In genomic region chr6:31768717-31769257, GRCh38 we compare ENCODE assay signal across 33 cellular contexts. TPM values are rescaled to one million over a fixed set of nuclear protein-coding genes. Genes with fewer than 3 reads are reported as not detected.
DNase-seq lines count a peak whose midpoint lies in the region; ATAC-seq and TF ChIP-seq lines count a peak whose summit lies in the region.
"Had no signal": no experiment of that assay in that cellular context is flagged by ENCODE, and none has a peak within 500 bp of the region (broad histone marks: within the 10 kb centered on the region; RNA-seq: fewer than 3 reads in every experiment).

No MANE protein-coding gene starts in this region.

- no peaks in the 10 kb centered on the region for H4K20me1 ChIP-seq in neural progenitor cell (ENCODE audit: low read depth)

- H3K27ac ChIP-seq in neural progenitor cell: no peak overlapping the region
- H3K27ac ChIP-seq in SJCRH30: no peak overlapping the region
- H3K27ac ChIP-seq: ascending aorta, cardiac muscle cell, hepatocyte, stomach, tibial artery had no signal

- no peak overlapping the region for H3K4me2 ChIP-seq in neural progenitor cell
- H3K4me2 ChIP-seq: hepatocyte had no signal

- no peak overlapping the region for H3K4me3 ChIP-seq in neural progenitor cell
- no peak overlapping the region for H3K4me3 ChIP-seq in SJCRH30
- H3K4me3 ChIP-seq: ascending aorta, cardiac muscle cell, hepatocyte, skin epidermis, stomach, tibial artery had no signal

- no peaks in the 10 kb centered on the region for H3K9me3 Mint-ChIP-seq in HFFc6
- no peaks in the 10 kb centered on the region for H3K9me3 Mint-ChIP-seq in neural progenitor cell
- H3K9me3 Mint-ChIP-seq: activated naive CD8-positive, alpha-beta T cell treated with anti-CD3 and anti-CD28 coated beads, Interleukin-2, amount 10 ng/mL, durations not matched to agents 7 days and 5 days; endodermal cell; IgD-negative memory B cell had no signal

- no peaks in the 10 kb centered on the region for H3K79me2 ChIP-seq in neural progenitor cell (ENCODE audit: low read depth)
- H3K79me2 ChIP-seq: hepatocyte had no signal

- H3K4me3 Mint-ChIP-seq in HFFc6 (no peak overlapping the region), neural progenitor cell (no peak overlapping the region)
- H3K4me3 Mint-ChIP-seq: activated CD4-positive, alpha-beta T cell treated with anti-CD3 and anti-CD28 coated beads for 36 hours; activated naive CD8-positive, alpha-beta T cell treated with anti-CD3 and anti-CD28 coated beads, Interleukin-2, amount 10 ng/mL, durations not matched to agents 7 days and 5 days; endodermal cell; IgD-negative memory B cell had no signal

- H3K27me3 Mint-ChIP-seq in HFFc6 (ENCODE audit: insufficient read depth) (no peaks in the 10 kb centered on the region; the same call in 1 of the 2 replicates), neural progenitor cell (ENCODE audit: insufficient read depth, low read depth) (peaks cover 2% of the 10 kb centered on the region)
- H3K27me3 Mint-ChIP-seq: activated CD4-positive, alpha-beta T cell treated with anti-CD3 and anti-CD28 coated beads for 36 hours; activated naive CD8-positive, alpha-beta T cell treated with anti-CD3 and anti-CD28 coated beads, Interleukin-2, amount 10 ng/mL, durations not matched to agents 7 days and 5 days; IgD-negative memory B cell had no signal

- H3K4me1 ChIP-seq in neural progenitor cell (peaks cover 12% of the 10 kb centered on the region), SJCRH30 (no peaks in the 10 kb centered on the region)
- H3K4me1 ChIP-seq: ascending aorta, BE2C had no signal

- H3F3A ChIP-seq in neural progenitor cell (ENCODE audit: low read depth): peaks cover 9% of the 10 kb centered on the region

- H3K9me3 ChIP-seq in neural progenitor cell (ENCODE audit: low read depth) (no peaks in the 10 kb centered on the region), SJCRH30 (replicated peaks) (no peaks in the 10 kb centered on the region)
- H3K9me3 ChIP-seq: ascending aorta, BE2C, stomach, tibial artery had no signal

- H3K27ac Mint-ChIP-seq in HFFc6: no peak overlapping the region
- peak overlapping the region; percentile 60 for H3K27ac Mint-ChIP-seq in neural progenitor cell
- H3K27ac Mint-ChIP-seq: endodermal cell had no signal

- no peak overlapping the region for H2AFZ ChIP-seq in neural progenitor cell (replicated peaks)
- H2AFZ ChIP-seq: hepatocyte had no signal

- no peak overlapping the region for H3K9ac ChIP-seq in neural progenitor cell

- 0 out of 2 replicates have a peak, but pooled peaks have one; percentile 10 for TF ChIP-seq CTCF in HFFc6 (IDR thresholded peaks at IDR 0.05)
- TF ChIP-seq CTCF in neural progenitor cell (IDR thresholded peaks at IDR 0.05): no peak

- H3K27me3 ChIP-seq in neural progenitor cell (no peaks in the 10 kb centered on the region), SJCRH30 (no peaks in the 10 kb centered on the region)
- H3K27me3 ChIP-seq: ascending aorta, BE2C, cardiac muscle cell, hepatocyte had no signal

- H3K4me1 Mint-ChIP-seq in HFFc6 (ENCODE audit: low read depth) (peaks cover 21% of the 10 kb centered on the region), neural progenitor cell (peaks cover 12% of the 10 kb centered on the region)

- ATAC-seq in GM18858 (IDR thresholded peaks at IDR 0.05; ENCODE audit: unreplicated experiment): no peak
- ATAC-seq: activated CD4-positive, alpha-beta T cell treated with anti-CD3 and anti-CD28 coated beads for 36 hours; left colon had no signal

- DNase-seq in Ammon's horn (ENCODE audit: low spot score): peak; percentile 43
- DNase-seq in HFFc6: no peak
- peak; percentile 41 for DNase-seq in dermis blood vessel endothelial cell
- DNase-seq in neural progenitor cell (ENCODE audit: low spot score): no peak
- DNase-seq in KG1 (lab: John Stamatoyannopoulos, UW): no peak
- DNase-seq in activated CD4-positive, alpha-beta T cell treated with anti-CD3 and anti-CD28 coated beads, Interleukin-2, amount 50 U/mL, for 4 hours: no peak
- DNase-seq in SJCRH30: no peak
- DNase-seq: activated CD4-positive, alpha-beta T cell treated with anti-CD3 and anti-CD28 coated beads for 36 hours; activated CD8-positive, alpha-beta memory T cell treated with anti-CD3 and anti-CD28 coated beads for 24 hours; activated effector memory CD4-positive, alpha-beta T cell treated with Interleukin-2 at 50 U/mL for 16 hours; activated naive CD8-positive, alpha-beta T cell treated with anti-CD3 and anti-CD28 coated beads, Interleukin-2, amount 10 ng/mL, durations not matched to agents 7 days and 5 days; BE2C; cortex of kidney; DMS79; endodermal cell; left colon; mesendoderm; NCI-H1417 treated with DMSO at 0.1 percent for 48 hours; NCI-H2107; NCI-H446; NCI-H774; occipital lobe; OCI-M1; stomach; T-helper 2 cell; tibial artery had no signal

- H3K36me3 Mint-ChIP-seq in HFFc6 (ENCODE audit: low read depth) (no peaks in the 10 kb centered on the region; the same call in 1 of the 2 replicates), neural progenitor cell (no peaks in the 10 kb centered on the region)
- H3K36me3 Mint-ChIP-seq: IgD-negative memory B cell had no signal

- H3K36me3 ChIP-seq in neural progenitor cell (no peaks in the 10 kb centered on the region), SJCRH30 (no peaks in the 10 kb centered on the region)
- H3K36me3 ChIP-seq: ascending aorta, BE2C, cardiac muscle cell, stomach, tibial artery had no signal

RNA-seq across cellular contexts. Expression of gene SAPCD1, which starts 6.3 kb away (rescaled TPM):
- total RNA-seq in HFFc6 (2021; fragmentation: NEBNext Ultra II Directional; extraction: Animal tissue kit (Norgen Biotek cat#: 25700)): 1 to 10 TPM in 5 of 6 experiments, under 1 TPM in 1; 0.91 to 2.4 (median 1.3) TPM
- total RNA-seq in dermis blood vessel endothelial cell: 1.4 and 2.4 TPM in 2 replicates
- total RNA-seq in neural progenitor cell (ENCODE audit: low replicate concordance): 10.1 and 11.9 TPM in 2 replicates
- 0.89 and 1.4 TPM in 2 replicates for total RNA-seq in SJCRH30 (2014; rRNA removed; shearing (Covaris generic))
- total RNA-seq: ascending aorta, myocyte had no signal

RNA-seq across cellular contexts. Expression of gene VWA7, which starts 8.3 kb away (rescaled TPM):
- under 1 TPM; 0.24 to 0.83 (median 0.64) TPM for total RNA-seq in HFFc6 (2021; fragmentation: NEBNext Ultra II Directional; extraction: Animal tissue kit (Norgen Biotek cat#: 25700))
- total RNA-seq in dermis blood vessel endothelial cell (0.05 and 0.34 TPM in 2 replicates), neural progenitor cell (ENCODE audit: low replicate concordance) (0.15 and 0.34 TPM in 2 replicates)
- total RNA-seq in SJCRH30 (2014; rRNA removed; shearing (Covaris generic)): 0.28 and 0.34 TPM in 2 replicates
- total RNA-seq: ascending aorta, myocyte had no signal

RNA-seq across cellular contexts. Expression of gene VARS1, which starts 26.8 kb away (rescaled TPM):
- 100 to 1,000 TPM; 117 to 144 (median 127) TPM for total RNA-seq in HFFc6 (2021; fragmentation: NEBNext Ultra II Directional; extraction: Animal tissue kit (Norgen Biotek cat#: 25700))
- total RNA-seq in dermis blood vessel endothelial cell: 39.7 and 116 TPM in 2 replicates
- total RNA-seq in neural progenitor cell (ENCODE audit: low replicate concordance): 34.1 and 66.8 TPM in 2 replicates
- total RNA-seq in SJCRH30 (2014; rRNA removed; shearing (Covaris generic)): 42.5 and 45.8 TPM in 2 replicates

RNA-seq across cellular contexts. Expression of gene MSH5, which starts 29.0 kb away (rescaled TPM):
- 10 to 100 TPM in 4 of 6 experiments, 1 to 10 TPM in 2; 7.4 to 14.8 (median 12.6) TPM for total RNA-seq in HFFc6 (2021; fragmentation: NEBNext Ultra II Directional; extraction: Animal tissue kit (Norgen Biotek cat#: 25700))
- total RNA-seq in dermis blood vessel endothelial cell (7.1 and 8.5 TPM in 2 replicates), neural progenitor cell (ENCODE audit: low replicate concordance) (45.5 and 50.9 TPM in 2 replicates)
- 12.9 and 13.4 TPM in 2 replicates for total RNA-seq in SJCRH30 (2014; rRNA removed; shearing (Covaris generic))

RNA-seq across cellular contexts. Expression of gene CLIC1, which starts 32.5 kb away (rescaled TPM):
- total RNA-seq in HFFc6 (2021; fragmentation: NEBNext Ultra II Directional; extraction: Animal tissue kit (Norgen Biotek cat#: 25700)): 100 to 1,000 TPM; 638 to 833 (median 745) TPM
- total RNA-seq in dermis blood vessel endothelial cell (543 and 615 TPM in 2 replicates), neural progenitor cell (ENCODE audit: low replicate concordance) (234 and 307 TPM in 2 replicates)
- total RNA-seq in SJCRH30 (2014; rRNA removed; shearing (Covaris generic)): 210 and 234 TPM in 2 replicates

Comparison
In these comparisons a context has a peak if more than half of its experiments do, and no peak if none do; other contexts are left out.
1. DNase-seq: peak in Ammon's horn (single experiment) and dermis blood vessel endothelial cell (single experiment); none in HFFc6 (single experiment), neural progenitor cell (single experiment), KG1 (single experiment), activated CD4-positive, alpha-beta T cell treated with anti-CD3 and anti-CD28 coated beads, Interleukin-2, amount 50 U/mL, for 4 hours (0 of 2) and SJCRH30 (0 of 2).